In genomic region chr3:4987374-4988296, GRCh38 we compare ENCODE assay signal across 8 cellular contexts. TPM values are rescaled to one million over a fixed set of nuclear protein-coding genes. Genes with fewer than 3 reads are reported as not detected.
A peak's percentile ranks its signal among the peaks of the same experiment; 100 is the strongest.
DNase-seq lines count a peak whose midpoint lies in the region; ATAC-seq, FAIRE-seq and TF ChIP-seq lines count a peak whose summit lies in the region.

No MANE protein-coding gene starts in this region.

- intact Hi-C loops in activated CD4-positive, alpha-beta T cell treated with anti-CD3 and anti-CD28 coated beads for 36 hours (cut with DNase I, micrococcal nuclease), result no loop called here
- intact Hi-C loops in kidney (cut with DNase I), result no loop called here
- intact Hi-C loops in testis (cut with DNase I; ENCODE audit: low total_unique reads), result loop anchor here (10.0 kb wide), 1 partner anchor 263 kb away; no protein-coding TSS in a partner anchor

- H3K9me3 ChIP-seq in kidney (ENCODE audit: control insufficient read depth in 1 of 2, low read length in 2 of 2) (no peaks in the 10 kb centered on the region), testis (no peaks in the 10 kb centered on the region)

- H3K4me1 ChIP-seq in kidney (ENCODE audit: control insufficient read depth in 1 of 2, insufficient read depth in 1 of 2, low read depth in 1 of 2, low read length in 2 of 2) (peaks cover 14 to 24% of the 10 kb centered on the region in 2 donors), testis (peaks cover 46% of the 10 kb centered on the region)

- no peaks in the 10 kb centered on the region for H3K9me3 Mint-ChIP-seq in activated CD4-positive, alpha-beta T cell treated with anti-CD3 and anti-CD28 coated beads for 36 hours (ENCODE audit: low read depth)
- H3K9me3 Mint-ChIP-seq in activated naive CD8-positive, alpha-beta T cell treated with anti-CD3 and anti-CD28 coated beads for 36 hours, result no peaks in the 10 kb centered on the region

- H3K4me3 Mint-ChIP-seq in activated CD4-positive, alpha-beta T cell treated with anti-CD3 and anti-CD28 coated beads for 36 hours, result peak overlapping the region; percentile 72
- peak overlapping the region; percentile 75 for H3K4me3 Mint-ChIP-seq in activated naive CD8-positive, alpha-beta T cell treated with anti-CD3 and anti-CD28 coated beads for 36 hours

- H3K36me3 Mint-ChIP-seq in activated CD4-positive, alpha-beta T cell treated with anti-CD3 and anti-CD28 coated beads for 36 hours (ENCODE audit: low read depth), result peaks cover 34% of the 10 kb centered on the region
- peaks cover 33% of the 10 kb centered on the region for H3K36me3 Mint-ChIP-seq in activated naive CD8-positive, alpha-beta T cell treated with anti-CD3 and anti-CD28 coated beads for 36 hours

- POLR2A ChIA-PET in activated CD4-positive, alpha-beta T cell treated with anti-CD3 and anti-CD28 coated beads for 36 hours (lab: Charles Lee), result interaction anchor here (0.7 to 1.4 kb wide), 4 partner anchors 35 to 143 kb away, joined by 3 to 5 read pairs (median 3); no protein-coding TSS in a partner anchor

- TF ChIP-seq POLR2A in testis (IDR thresholded peaks at IDR 0.05), result no peak

- H3K27me3 Mint-ChIP-seq in activated CD4-positive, alpha-beta T cell treated with anti-CD3 and anti-CD28 coated beads for 36 hours, result no peaks in the 10 kb centered on the region
- H3K27me3 Mint-ChIP-seq in activated naive CD8-positive, alpha-beta T cell treated with anti-CD3 and anti-CD28 coated beads for 36 hours, result peaks cover 13% of the 10 kb centered on the region

- CTCF ChIA-PET in activated CD4-positive, alpha-beta T cell treated with anti-CD3 and anti-CD28 coated beads for 36 hours (lab: Charles Lee), result interaction anchor here (0.7 to 6.9 kb wide), 8 partner anchors 9 to 338 kb away, joined by 3 to 76 read pairs (median 4); no protein-coding TSS in a partner anchor

- ATAC-seq in activated CD4-positive, alpha-beta T cell treated with anti-CD3 and anti-CD28 coated beads for 36 hours, result no peak
- ATAC-seq in GM19023 (IDR thresholded peaks at IDR 0.05; ENCODE audit: unreplicated experiment) (no peak), GM19455 (IDR thresholded peaks at IDR 0.05; ENCODE audit: unreplicated experiment) (no peak)

- no peaks in the 10 kb centered on the region for H3K27me3 ChIP-seq in testis

- H3K27ac ChIP-seq in kidney (ENCODE audit: low read depth in 2 of 2, low read length in 2 of 2), result peak overlapping the region; percentile 97
- H3K27ac ChIP-seq in testis, result peak overlapping the region; percentile 76 to 89

- peaks cover 54% of the 10 kb centered on the region for H3K4me1 Mint-ChIP-seq in activated CD4-positive, alpha-beta T cell treated with anti-CD3 and anti-CD28 coated beads for 36 hours
- peaks cover 52% of the 10 kb centered on the region for H3K4me1 Mint-ChIP-seq in activated naive CD8-positive, alpha-beta T cell treated with anti-CD3 and anti-CD28 coated beads for 36 hours

- WGBS in testis, 2 donors, result 66 to 67% methylated on average over 8 of the region's 8 CpGs

- FAIRE-seq in kidney (lab: Jason Lieb, UNC), result no peak

- H3K36me3 ChIP-seq in kidney (ENCODE audit: control insufficient read depth in 1 of 2, insufficient read depth in 2 of 2, low read length in 2 of 2) (peaks cover 13 to 17% of the 10 kb centered on the region in 2 donors), testis (ENCODE audit: low read depth, missing control alignments) (no peaks in the 10 kb centered on the region)

- peak overlapping the region; percentile 76 for H3K27ac Mint-ChIP-seq in activated CD4-positive, alpha-beta T cell treated with anti-CD3 and anti-CD28 coated beads for 36 hours
- peak overlapping the region; percentile 83 for H3K27ac Mint-ChIP-seq in activated naive CD8-positive, alpha-beta T cell treated with anti-CD3 and anti-CD28 coated beads for 36 hours

- peak overlapping the region; percentile 56 to 87 for H3K9ac ChIP-seq in kidney (ENCODE audit: low read length in 2 of 2)

- H3K4me3 ChIP-seq in kidney (ENCODE audit: low read length in 2 of 2) (peak overlapping the region; percentile 28 to 36), testis (peak overlapping the region; percentile 51 to 62)

- no peak for TF ChIP-seq CTCF in kidney (IDR thresholded peaks at IDR 0.05; ENCODE audit: borderline replicate concordance, extremely low read depth, insufficient read depth)
- TF ChIP-seq CTCF in testis (IDR thresholded peaks at IDR 0.05), result no peak

- DNase-seq in activated CD4-positive, alpha-beta T cell treated with anti-CD3 and anti-CD28 coated beads for 36 hours, result no peak
- no peak for DNase-seq in activated CD4-positive, alpha-beta T cell treated with anti-CD3 and anti-CD28 coated beads for 1 hour
- DNase-seq in activated naive CD8-positive, alpha-beta T cell treated with anti-CD3 and anti-CD28 coated beads for 36 hours, result no peak
- DNase-seq in kidney (no peak), testis (no peak)
- DNase-seq in stimulated activated CD4-positive, alpha-beta T cell treated with anti-CD3 and anti-CD28 coated beads, Interleukin-12 subunit alpha, Interleukin-12 subunit beta, amount 100 ng/mL, for 4 hours, result no peak

RNA-seq across cellular contexts. Expression of gene BHLHE40, which starts 8.4 kb away (rescaled TPM):
- total RNA-seq in activated CD4-positive, alpha-beta T cell treated with anti-CD3 and anti-CD28 coated beads for 36 hours, result 100 to 1,000 TPM; 258 to 273 TPM
- total RNA-seq in activated naive CD8-positive, alpha-beta T cell treated with anti-CD3 and anti-CD28 coated beads for 36 hours, result 100 to 1,000 TPM; 292 to 294 TPM
- total RNA-seq in kidney, result 147 TPM
- polyA plus RNA-seq in kidney (ENCODE audit: insufficient read depth, low read depth, low replicate concordance), result 39.4 TPM
- 10 to 100 TPM; 28.7 to 40.6 TPM for total RNA-seq in testis
- polyA plus RNA-seq in testis (ENCODE audit: insufficient read depth, low read depth, low replicate concordance), result 26.2 TPM
